Comparison of ENCODE assay signal across 7 cellular contexts in genomic region chr12:65740873-65741600, GRCh38.
DNase-seq lines count a peak whose midpoint lies in the region; ATAC-seq and TF ChIP-seq lines count a peak whose summit lies in the region.

No MANE protein-coding gene starts in this region.

- peak overlapping the region; percentile 67 for H3K4me3 Mint-ChIP-seq in activated B cell treated with CpG ODN at 0.5 μM for 24 hours

- H3K4me3 ChIP-seq in HUES64 (ENCODE audit: low read length) (peak overlapping the region; percentile 86), choroid plexus epithelial cell (ENCODE audit: low read depth, low read length) (peak overlapping the region; percentile 79)

- 6% methylated on average over 35 of the region's 42 CpGs for WGBS in HUES64

- POLR2A ChIA-PET in activated B cell treated with CpG ODN at 0.5 μM for 24 hours (lab: Charles Lee), result no interaction called here

- H3K36me3 ChIP-seq in HUES64 (ENCODE audit: insufficient read depth, low read length), result no peaks in the 10 kb centered on the region

- peak overlapping the region; percentile 78 for H3K9ac ChIP-seq in HUES64 (ENCODE audit: low read depth, low read length)

- H3K27ac Mint-ChIP-seq in activated B cell treated with CpG ODN at 0.5 μM for 24 hours, result no peak overlapping the region

- no peaks in the 10 kb centered on the region for H3K9me3 ChIP-seq in HUES64 (ENCODE audit: insufficient read depth, low read depth, low read length)

- CTCF ChIA-PET in activated B cell treated with CpG ODN at 0.5 μM for 24 hours (lab: Charles Lee), result no interaction called here

- peaks cover 20% of the 10 kb centered on the region for H3K4me1 Mint-ChIP-seq in activated B cell treated with CpG ODN at 0.5 μM for 24 hours

- peak overlapping the region; percentile 89 for H3K27ac ChIP-seq in HUES64 (ENCODE audit: low read depth, low read length)

- ATAC-seq in GM19372 (IDR thresholded peaks at IDR 0.05; ENCODE audit: low read depth, unreplicated experiment) (peak; percentile 69), activated B cell treated with CpG ODN at 0.5 μM for 24 hours (ENCODE audit: low read depth) (peak; percentile 74), HG03097 (IDR thresholded peaks at IDR 0.05; ENCODE audit: low FRiP score, unreplicated experiment) (no peak)

- DNase-seq in activated B cell treated with CpG ODN at 0.5 μM for 24 hours (peak; percentile 49), choroid plexus epithelial cell (ENCODE audit: low read depth) (peak; percentile 87), kidney tubule cell (ENCODE audit: low spot score) (peak; percentile 87)
- peak; percentile 84 for DNase-seq in stimulated activated CD4-positive, alpha-beta T cell treated with anti-CD3 and anti-CD28 coated beads, Interleukin-15, amount 100 ng/mL, for 24 hours

- peaks cover 31% of the 10 kb centered on the region for H3K27me3 Mint-ChIP-seq in activated B cell treated with CpG ODN at 0.5 μM for 24 hours

- no peak for TF ChIP-seq CTCF in activated B cell treated with CpG ODN at 0.5 μM for 24 hours (IDR thresholded peaks at IDR 0.05)
- TF ChIP-seq CTCF in choroid plexus epithelial cell (conservative IDR thresholded peaks at IDR 0.05; ENCODE audit: low read depth, low read length), result no peak

- intact Hi-C loops in activated B cell treated with CpG ODN at 0.5 μM for 24 hours (cut with micrococcal nuclease), result no loop called here

- no peaks in the 10 kb centered on the region for H3K9me3 Mint-ChIP-seq in activated B cell treated with CpG ODN at 0.5 μM for 24 hours

- H3K27me3 ChIP-seq in HUES64 (ENCODE audit: insufficient read depth, low read length), result peaks cover 8% of the 10 kb centered on the region

- H3K36me3 Mint-ChIP-seq in activated B cell treated with CpG ODN at 0.5 μM for 24 hours (ENCODE audit: low read depth), result no peaks in the 10 kb centered on the region

- peaks cover 19% of the 10 kb centered on the region for H3K4me1 ChIP-seq in HUES64 (ENCODE audit: insufficient read depth, low read length)
